In genomic region chr6:132287101-132287500, GRCh38 we compare ENCODE assay signal across 18 cellular contexts.
"Had no signal": no experiment of that assay in that cellular context is flagged by ENCODE, and none has a peak within 500 bp of the region (broad histone marks: within the 10 kb centered on the region; RNA-seq: fewer than 3 reads in every experiment).

No MANE protein-coding gene starts in this region.

- DNase-seq: activated B cell treated with CpG ODN at 0.5 μM for 24 hours; activated CD4-positive, alpha-beta memory T cell treated with anti-CD3 and anti-CD28 coated beads for 36 hours; activated CD4-positive, alpha-beta T cell treated with anti-CD3 and anti-CD28 coated beads for 48 hours; activated effector memory CD4-positive, alpha-beta T cell treated with Interleukin-2 at 50 U/mL for 16 hours; activated naive CD4-positive, alpha-beta T cell treated with anti-CD3 and anti-CD28 coated beads, Interleukin-2, amount 10 ng/mL, durations not matched to agents 7 days and 5 days; activated T-cell treated with anti-CD3 and anti-CD28 coated beads, Interleukin-2, amount 50 U/mL, for 72 hours; heart left ventricle; occipital lobe; posterior cingulate gyrus; small intestine; stimulated activated naive CD4-positive, alpha-beta T cell; T-helper 1 cell; testis; upper lobe of left lung had no signal

- H3K27ac ChIP-seq: cardiac muscle cell, epithelial cell of prostate, gastroesophageal sphincter, heart left ventricle, testis, upper lobe of left lung had no signal

- H3K27me3 Mint-ChIP-seq: activated B cell treated with CpG ODN at 0.5 μM for 24 hours had no signal

- H3K4me3 Mint-ChIP-seq: activated B cell treated with CpG ODN at 0.5 μM for 24 hours; activated CD4-positive, alpha-beta memory T cell treated with anti-CD3 and anti-CD28 coated beads for 36 hours; activated naive CD4-positive, alpha-beta T cell treated with anti-CD3 and anti-CD28 coated beads, Interleukin-2, amount 10 ng/mL, durations not matched to agents 7 days and 5 days; activated T-cell treated with anti-CD3 and anti-CD28 coated beads, Interleukin-2, amount 50 U/mL, for 72 hours; neural crest cell had no signal

- H3K9me3 Mint-ChIP-seq: activated B cell treated with CpG ODN at 0.5 μM for 24 hours; activated CD4-positive, alpha-beta memory T cell treated with anti-CD3 and anti-CD28 coated beads for 36 hours; activated naive CD4-positive, alpha-beta T cell treated with anti-CD3 and anti-CD28 coated beads, Interleukin-2, amount 10 ng/mL, durations not matched to agents 7 days and 5 days; activated T-cell treated with anti-CD3 and anti-CD28 coated beads, Interleukin-2, amount 50 U/mL, for 72 hours; neural crest cell had no signal

- H3K4me1 ChIP-seq: gastroesophageal sphincter, heart left ventricle, testis, upper lobe of left lung had no signal

- H3K4me3 ChIP-seq: cardiac muscle cell, gastroesophageal sphincter, heart left ventricle, testis, upper lobe of left lung had no signal

- H3K36me3 Mint-ChIP-seq: activated CD4-positive, alpha-beta memory T cell treated with anti-CD3 and anti-CD28 coated beads for 36 hours; activated naive CD4-positive, alpha-beta T cell treated with anti-CD3 and anti-CD28 coated beads, Interleukin-2, amount 10 ng/mL, durations not matched to agents 7 days and 5 days had no signal

- H3K4me1 Mint-ChIP-seq: activated naive CD4-positive, alpha-beta T cell treated with anti-CD3 and anti-CD28 coated beads, Interleukin-2, amount 10 ng/mL, durations not matched to agents 7 days and 5 days had no signal

- H3K27ac Mint-ChIP-seq: activated B cell treated with CpG ODN at 0.5 μM for 24 hours; activated CD4-positive, alpha-beta memory T cell treated with anti-CD3 and anti-CD28 coated beads for 36 hours; activated naive CD4-positive, alpha-beta T cell treated with anti-CD3 and anti-CD28 coated beads, Interleukin-2, amount 10 ng/mL, durations not matched to agents 7 days and 5 days; activated T-cell treated with anti-CD3 and anti-CD28 coated beads, Interleukin-2, amount 50 U/mL, for 72 hours had no signal

- H3K36me3 ChIP-seq: cardiac muscle cell, gastroesophageal sphincter, heart left ventricle, upper lobe of left lung had no signal

- H3K9me3 ChIP-seq: gastroesophageal sphincter, heart left ventricle, testis, upper lobe of left lung had no signal
